Comparison of ENCODE assay signal across 2 cellular contexts in the genomic region with DNA sequence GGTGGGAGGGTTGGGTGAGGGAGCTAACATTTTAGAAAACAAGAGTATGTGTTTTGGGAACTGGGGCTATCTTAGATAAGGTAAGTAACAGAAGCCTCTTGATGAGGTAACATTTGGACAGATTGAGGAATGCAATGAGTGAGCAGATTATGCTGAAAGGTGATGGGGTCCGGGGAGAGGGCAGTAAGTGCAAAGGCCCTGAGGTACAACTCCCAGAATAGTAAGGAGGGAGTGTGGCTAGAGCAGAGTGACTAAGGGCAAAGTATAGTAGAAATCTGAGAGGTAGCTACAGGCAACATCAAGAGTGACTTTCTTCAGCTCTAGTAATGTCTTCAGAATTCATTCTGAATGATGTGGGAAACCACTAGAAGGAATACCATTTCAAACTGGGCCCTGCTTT.
TF ChIP-seq lines count a peak whose summit lies in the region.

No MANE protein-coding gene starts in this region.

TF ChIP-seq in IMR-90, 13 proteins besides CTCF, POLR2A, EP300 and RAD21:
- no peak for TF ChIP-seq BHLHE40 (IDR thresholded peaks at IDR 0.05; ENCODE audit: low read depth, low read length)
- TF ChIP-seq CHD1 (IDR thresholded peaks at IDR 0.05; ENCODE audit: low read depth, low read length) = no peak
- TF ChIP-seq, protein P1, sequence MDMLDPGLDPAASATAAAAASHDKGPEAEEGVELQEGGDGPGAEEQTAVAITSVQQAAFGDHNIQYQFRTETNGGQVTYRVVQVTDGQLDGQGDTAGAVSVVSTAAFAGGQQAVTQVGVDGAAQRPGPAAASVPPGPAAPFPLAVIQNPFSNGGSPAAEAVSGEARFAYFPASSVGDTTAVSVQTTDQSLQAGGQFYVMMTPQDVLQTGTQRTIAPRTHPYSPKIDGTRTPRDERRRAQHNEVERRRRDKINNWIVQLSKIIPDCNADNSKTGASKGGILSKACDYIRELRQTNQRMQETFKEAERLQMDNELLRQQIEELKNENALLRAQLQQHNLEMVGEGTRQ (IDR thresholded peaks at IDR 0.05; ENCODE audit: low read depth, low read length) = no peak
- TF ChIP-seq RFX5 (IDR thresholded peaks at IDR 0.05; ENCODE audit: low read depth, low read length) = no peak
- no peak for TF ChIP-seq RCOR1 (IDR thresholded peaks at IDR 0.05; ENCODE audit: insufficient replicate concordance, low read length)
- TF ChIP-seq SMC3 (IDR thresholded peaks at IDR 0.05; ENCODE audit: low read depth, low read length) = no peak
- TF ChIP-seq CEBPB (IDR thresholded peaks at IDR 0.05; ENCODE audit: low read depth, low read length) = no peak
- TF ChIP-seq NFE2L2 (IDR thresholded peaks at IDR 0.05; ENCODE audit: low read depth, low read length) = no peak
- no peak for TF ChIP-seq MAFK (IDR thresholded peaks at IDR 0.05; ENCODE audit: low read depth, low read length)
- no peak for TF ChIP-seq MXI1 (IDR thresholded peaks at IDR 0.05; ENCODE audit: borderline replicate concordance, low read depth, low read length)
- no peak for TF ChIP-seq FOS (IDR thresholded peaks at IDR 0.05; ENCODE audit: low read depth, low read length)
- no peak for TF ChIP-seq MAZ (IDR thresholded peaks at IDR 0.05; ENCODE audit: borderline replicate concordance, low read depth, low read length)
- TF ChIP-seq, protein P2, sequence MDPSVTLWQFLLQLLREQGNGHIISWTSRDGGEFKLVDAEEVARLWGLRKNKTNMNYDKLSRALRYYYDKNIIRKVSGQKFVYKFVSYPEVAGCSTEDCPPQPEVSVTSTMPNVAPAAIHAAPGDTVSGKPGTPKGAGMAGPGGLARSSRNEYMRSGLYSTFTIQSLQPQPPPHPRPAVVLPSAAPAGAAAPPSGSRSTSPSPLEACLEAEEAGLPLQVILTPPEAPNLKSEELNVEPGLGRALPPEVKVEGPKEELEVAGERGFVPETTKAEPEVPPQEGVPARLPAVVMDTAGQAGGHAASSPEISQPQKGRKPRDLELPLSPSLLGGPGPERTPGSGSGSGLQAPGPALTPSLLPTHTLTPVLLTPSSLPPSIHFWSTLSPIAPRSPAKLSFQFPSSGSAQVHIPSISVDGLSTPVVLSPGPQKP (IDR thresholded peaks at IDR 0.05; ENCODE audit: borderline replicate concordance, low read depth, low read length) = no peak

TF ChIP-seq in H1, 55 proteins besides CTCF, POLR2A, EP300 and RAD21:
- TF ChIP-seq KDM1A (IDR thresholded peaks at IDR 0.05; ENCODE audit: borderline replicate concordance, low read length) (peak; percentile 60; the same call in 1 of the 2 replicates), CHD1 (IDR thresholded peaks at IDR 0.05; ENCODE audit: low read depth, low read length) (no peak), SP1 (IDR thresholded peaks at IDR 0.05; ENCODE audit: low read depth, low read length) (no peak)
